Comparison of ENCODE assay signal across 26 cellular contexts in genomic region chr5:151633892-151634291, GRCh38. TPM values are rescaled to one million over a fixed set of nuclear protein-coding genes. Genes with fewer than 3 reads are reported as not detected.
"Had no signal": no experiment of that assay in that cellular context is flagged by ENCODE, and none has a peak within 500 bp of the region (broad histone marks: within the 10 kb centered on the region; RNA-seq: fewer than 3 reads in every experiment).

No MANE protein-coding gene starts in this region.

- H3K36me3 ChIP-seq: esophagus muscularis mucosa, ovary, sigmoid colon, spleen, tibial artery had no signal

- FAIRE-seq: endometrium, frontal cortex had no signal

- ATAC-seq: effector memory CD8-positive, alpha-beta T cell; left lobe of liver; natural killer cell; psoas muscle; right cardiac atrium; stimulated activated memory B cell treated with anti-CD40 and anti-IgM and Interleukin-4, amounts not matched to agents 10 μg/mL and 1 μg/mL and 100 μg/mL, for 72 hours; stimulated activated naive CD8-positive, alpha-beta T cell treated with anti-CD3 and anti-CD28 coated beads, Interleukin-15, Interleukin-2, amounts not matched to agents 100 U/mL and 50 U/mL, for 24 hours had no signal

- H3K4me3 ChIP-seq: coronary artery, esophagus muscularis mucosa, lung, ovary, psoas muscle, sigmoid colon, spleen, testis, tibial artery had no signal

- H3K27ac ChIP-seq: coronary artery, esophagus muscularis mucosa, ovary, psoas muscle, sigmoid colon, spleen, testis, tibial artery had no signal

- DNase-seq: effector memory CD8-positive, alpha-beta T cell; hypothalamus; immature natural killer cell; islet precursor cell; mesenchymal stem cell; natural killer cell; occipital lobe; ovary; psoas muscle; right cardiac atrium; sigmoid colon; spleen; stimulated activated CD4-positive, alpha-beta T cell treated with anti-CD3 and anti-CD28 coated beads, Interleukin-4, amount 100 ng/mL, for 4 hours; stimulated activated naive CD8-positive, alpha-beta T cell treated with anti-CD3 and anti-CD28 coated beads, Interleukin-15, Interleukin-2, amounts not matched to agents 100 U/mL and 50 U/mL, for 24 hours; substantia nigra; testis; tibial artery had no signal

- H3K27me3 ChIP-seq: ovary, sigmoid colon, testis had no signal

- H3K9me3 ChIP-seq: esophagus muscularis mucosa, ovary, psoas muscle, sigmoid colon, spleen, testis, tibial artery had no signal

- H3K4me1 ChIP-seq: esophagus muscularis mucosa, psoas muscle, sigmoid colon, spleen, testis had no signal

RNA-seq across cellular contexts. Expression of gene FAT2, which starts 42.8 kb away (rescaled TPM):
- total RNA-seq: dermis microvascular lymphatic vessel endothelial cell, esophagus muscularis mucosa, left lobe of liver, natural killer cell, sigmoid colon had no signal
- polyA plus RNA-seq: immature natural killer cell, neural cell had no signal
